ENCODE assay signal across 27 cellular contexts in the genomic region with DNA sequence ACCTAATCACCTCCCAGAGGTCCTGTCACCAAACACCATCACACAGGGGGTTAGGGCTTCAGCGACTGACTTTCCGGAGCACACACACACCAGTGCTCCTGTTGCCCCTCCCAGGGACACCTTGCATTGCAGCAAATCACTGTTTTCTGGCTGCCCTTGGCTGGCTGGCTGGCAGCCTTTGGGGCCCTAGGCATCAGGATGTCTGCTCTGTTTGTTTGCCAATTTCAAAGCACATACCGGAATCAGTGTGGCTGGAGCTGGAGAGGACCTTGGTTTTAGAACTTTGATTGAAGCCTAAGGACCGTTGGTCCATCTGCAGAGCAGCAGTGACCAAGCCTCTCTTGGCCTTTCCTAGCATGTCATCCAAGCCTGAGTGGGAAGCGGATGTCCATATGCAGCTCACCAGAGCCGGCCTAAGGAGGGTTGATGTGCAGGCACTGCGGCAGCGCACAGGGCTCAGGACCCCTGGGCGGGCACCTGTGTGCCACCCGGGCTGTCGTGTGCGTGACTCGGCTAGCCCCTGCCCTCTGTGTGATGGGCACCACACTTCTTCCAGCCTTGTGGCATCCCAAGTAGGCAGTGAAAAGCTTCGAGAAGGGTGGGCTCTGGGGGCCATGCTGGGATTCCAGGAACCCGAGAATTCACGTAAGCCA.
"Had no signal": no experiment of that assay in that cellular context is flagged by ENCODE, and none has a peak within 500 bp of the region (broad histone marks: within the 10 kb centered on the region; RNA-seq: fewer than 3 reads in every experiment).

No MANE protein-coding gene starts in this region.

- H3K27ac Mint-ChIP-seq: natural killer cell; stimulated activated naive B cell treated with anti-CD40 and anti-IgM and Interleukin-4, amounts not matched to agents 10 μg/mL and 1 μg/mL and 100 μg/mL, for 72 hours; stimulated activated naive CD8-positive, alpha-beta T cell treated with anti-CD3 and anti-CD28 coated beads, Interleukin-15, Interleukin-2, amounts not matched to agents 100 ng/mL and 50 ng/mL, for 24 hours had no signal

- H3K4me3 Mint-ChIP-seq: natural killer cell; neural crest cell; stimulated activated naive B cell treated with anti-CD40 and anti-IgM and Interleukin-4, amounts not matched to agents 10 μg/mL and 1 μg/mL and 100 μg/mL, for 72 hours; stimulated activated naive CD8-positive, alpha-beta T cell treated with anti-CD3 and anti-CD28 coated beads, Interleukin-15, Interleukin-2, amounts not matched to agents 100 ng/mL and 50 ng/mL, for 24 hours had no signal

- H3K27me3 ChIP-seq: esophagus squamous epithelium, heart right ventricle, sigmoid colon, suprapubic skin, transverse colon, upper lobe of right lung, uterus had no signal

- H3K9me3 Mint-ChIP-seq: natural killer cell; neural crest cell; stimulated activated naive B cell treated with anti-CD40 and anti-IgM and Interleukin-4, amounts not matched to agents 10 μg/mL and 1 μg/mL and 100 μg/mL, for 72 hours; stimulated activated naive CD8-positive, alpha-beta T cell treated with anti-CD3 and anti-CD28 coated beads, Interleukin-15, Interleukin-2, amounts not matched to agents 100 ng/mL and 50 ng/mL, for 24 hours had no signal

- H3K27ac ChIP-seq: esophagus squamous epithelium, heart right ventricle, left ventricle myocardium inferior, lower lobe of right lung, parathyroid adenoma, prostate gland, sigmoid colon, suprapubic skin, transverse colon, upper lobe of right lung, uterus had no signal

- H3K36me3 Mint-ChIP-seq: natural killer cell; stimulated activated naive B cell treated with anti-CD40 and anti-IgM and Interleukin-4, amounts not matched to agents 10 μg/mL and 1 μg/mL and 100 μg/mL, for 72 hours had no signal

- FAIRE-seq: colon, islet of Langerhans had no signal

- ATAC-seq: heart right ventricle; left colon; natural killer cell; right cardiac atrium; stimulated activated naive B cell treated with anti-CD40 and anti-IgM and Interleukin-4, amounts not matched to agents 10 μg/mL and 1 μg/mL and 100 μg/mL, for 72 hours; upper lobe of right lung had no signal

- H3K36me3 ChIP-seq: esophagus squamous epithelium, heart right ventricle, left ventricle myocardium inferior, lower lobe of right lung, prostate gland, sigmoid colon, transverse colon, upper lobe of right lung, uterus had no signal

- H3K4me1 Mint-ChIP-seq: stimulated activated naive B cell treated with anti-CD40 and anti-IgM and Interleukin-4, amounts not matched to agents 10 μg/mL and 1 μg/mL and 100 μg/mL, for 72 hours had no signal

- H2AFZ ChIP-seq: parathyroid adenoma had no signal

- H3K4me3 ChIP-seq: esophagus squamous epithelium, heart right ventricle, left ventricle myocardium inferior, lower lobe of right lung, prostate gland, sigmoid colon, suprapubic skin, transverse colon, upper lobe of right lung, uterus had no signal

- H3K9me3 ChIP-seq: esophagus squamous epithelium, heart right ventricle, left ventricle myocardium inferior, lower lobe of right lung, prostate gland, sigmoid colon, suprapubic skin, transverse colon, upper lobe of right lung, uterus had no signal

- H3K4me1 ChIP-seq: parathyroid adenoma, prostate gland, transverse colon, uterus had no signal

- DNase-seq: effector CD8-positive, alpha-beta T cell; erythroblast; esophagus squamous epithelium; foreskin melanocyte; glutamatergic neuron; heart right ventricle; hippocampal formation; kidney glomerular epithelial cell; left colon; left ventricle myocardium inferior; lower lobe of right lung; natural killer cell; right cardiac atrium; sigmoid colon; stimulated activated CD4-positive, alpha-beta T cell treated with anti-CD3 and anti-CD28 coated beads, Interleukin-15, amount 100 ng/mL, for 24 hours; stimulated activated CD4-positive, alpha-beta T cell treated with anti-CD3 and anti-CD28 coated beads, Interleukin-2, amount 100 ng/mL, for 48 hours; stimulated activated naive B cell treated with anti-CD40 and anti-IgM and Interleukin-4, amounts not matched to agents 10 μg/mL and 1 μg/mL and 100 μg/mL, for 72 hours; transverse colon; uterus had no signal

- H3K9ac ChIP-seq: parathyroid adenoma had no signal
